ENCODE assay signal across 1 cellular context in genomic region chr6:41724638-41725501, GRCh38.
A peak's percentile ranks its signal among the peaks of the same experiment; 100 is the strongest.
TF ChIP-seq lines count a peak whose summit lies in the region.

No MANE protein-coding gene starts in this region.

TF ChIP-seq in HepG2, 621 proteins besides CTCF, POLR2A, EP300 and RAD21 (continues in another document):
- TF ChIP-seq SMYD3 (CRISPR knock-in tag; IDR thresholded peaks at IDR 0.05) (no peak), ZNF230 (CRISPR knock-in tag; IDR thresholded peaks at IDR 0.05) (peak; percentile 55; the same call in 1 of the 2 replicates), ZNF672 (CRISPR knock-in tag; IDR thresholded peaks at IDR 0.05) (no peak), ATRX (CRISPR knock-in tag; IDR thresholded peaks at IDR 0.05; ENCODE audit: borderline replicate concordance) (no peak), E2F1 (CRISPR knock-in tag; IDR thresholded peaks at IDR 0.05) (no peak), GZF1 (CRISPR knock-in tag; IDR thresholded peaks at IDR 0.05) (no peak), TBX2 (CRISPR knock-in tag; IDR thresholded peaks at IDR 0.05; ENCODE audit: borderline replicate concordance) (no peak), ZNF564 (CRISPR knock-in tag; IDR thresholded peaks at IDR 0.05) (no peak), IKZF1 (IDR thresholded peaks at IDR 0.05) (no peak), FOXA3 (CRISPR knock-in tag; IDR thresholded peaks at IDR 0.05) (no peak), SOX13 (IDR thresholded peaks at IDR 0.05) (no peak), SOX13 (CRISPR knock-in tag; conservative IDR thresholded peaks at IDR 0.05 in 1 of 2, IDR thresholded peaks at IDR 0.05 in 1 of 2) (peak in 1 of 2 experiments; percentile 28; a peak in 1 of 4 replicates), SALL2 (CRISPR knock-in tag; IDR thresholded peaks at IDR 0.05) (0 out of 2 replicates have a peak, but pooled peaks have one; percentile 35), ZNF691 (CRISPR knock-in tag; IDR thresholded peaks at IDR 0.05; ENCODE audit: borderline replicate concordance, low read depth) (no peak), TMF1 (CRISPR knock-in tag; IDR thresholded peaks at IDR 0.05; ENCODE audit: low read depth) (no peak), MAF1 (CRISPR knock-in tag; IDR thresholded peaks at IDR 0.05; ENCODE audit: borderline replicate concordance) (no peak), MAFF (IDR thresholded peaks at IDR 0.05; ENCODE audit: low read depth, low read length) (no peak), PAWR (CRISPR knock-in tag; IDR thresholded peaks at IDR 0.05; ENCODE audit: borderline replicate concordance) (0 out of 2 replicates have a peak, but pooled peaks have one; percentile 63), POGK (CRISPR knock-in tag; conservative IDR thresholded peaks at IDR 0.05) (no peak), ZNF10 (CRISPR knock-in tag; IDR thresholded peaks at IDR 0.05; ENCODE audit: borderline replicate concordance, low read depth) (no peak), ZNF740 (CRISPR knock-in tag; IDR thresholded peaks at IDR 0.05) (no peak), MATR3 (CRISPR knock-in tag; IDR thresholded peaks at IDR 0.05) (no peak), ZNF17 (CRISPR knock-in tag; IDR thresholded peaks at IDR 0.05) (no peak), ZBTB10 (CRISPR knock-in tag; IDR thresholded peaks at IDR 0.05; ENCODE audit: borderline replicate concordance) (peak; percentile 94), HCFC1 (IDR thresholded peaks at IDR 0.05; ENCODE audit: low read depth, low read length) (no peak), ZNF280B (CRISPR knock-in tag; IDR thresholded peaks at IDR 0.05; ENCODE audit: borderline replicate concordance) (peak; percentile 70; the same call in 1 of the 2 replicates), SNAPC2 (CRISPR knock-in tag; IDR thresholded peaks at IDR 0.05) (no peak), PAXIP1 (CRISPR knock-in tag; conservative IDR thresholded peaks at IDR 0.05) (peak; percentile 62), CHD4 (IDR thresholded peaks at IDR 0.05; ENCODE audit: borderline replicate concordance, low read length) (no peak), POLR2G (IDR thresholded peaks at IDR 0.05; ENCODE audit: low read depth, low read length) (no peak), ZNF704 (CRISPR knock-in tag; IDR thresholded peaks at IDR 0.05; ENCODE audit: borderline replicate concordance) (0 out of 2 replicates have a peak, but pooled peaks have one; percentile 23), ZBTB3 (CRISPR knock-in tag; IDR thresholded peaks at IDR 0.05; ENCODE audit: borderline replicate concordance, low read depth) (no peak), ZNF703 (CRISPR knock-in tag; IDR thresholded peaks at IDR 0.05; ENCODE audit: borderline replicate concordance) (no peak), ZNF431 (CRISPR knock-in tag; IDR thresholded peaks at IDR 0.05; ENCODE audit: borderline replicate concordance, low read depth) (no peak), NR2C2 (CRISPR knock-in tag; IDR thresholded peaks at IDR 0.05; ENCODE audit: borderline replicate concordance) (peak; percentile 29; the same call in 1 of the 2 replicates), ZSCAN22 (CRISPR knock-in tag; IDR thresholded peaks at IDR 0.05) (no peak), TARDBP (CRISPR knock-in tag; IDR thresholded peaks at IDR 0.05) (no peak), ZMAT3 (CRISPR knock-in tag; conservative IDR thresholded peaks at IDR 0.05) (no peak), RBM22 (optimal IDR thresholded peaks at IDR 0.05; ENCODE audit: low read length) (peak; percentile 17), ISX (CRISPR knock-in tag; conservative IDR thresholded peaks at IDR 0.05) (no peak), ZNF777 (CRISPR knock-in tag; IDR thresholded peaks at IDR 0.05) (no peak), ZNF354B (CRISPR knock-in tag; IDR thresholded peaks at IDR 0.05) (no peak), ZFP36L2 (CRISPR knock-in tag; IDR thresholded peaks at IDR 0.05) (no peak), ZNF839 (CRISPR knock-in tag; IDR thresholded peaks at IDR 0.05; ENCODE audit: borderline replicate concordance) (no peak), ZBTB34 (CRISPR knock-in tag; IDR thresholded peaks at IDR 0.05) (no peak), HOXA9 (CRISPR knock-in tag; IDR thresholded peaks at IDR 0.05; ENCODE audit: borderline replicate concordance) (no peak), ZNF562 (CRISPR knock-in tag; IDR thresholded peaks at IDR 0.05; ENCODE audit: borderline replicate concordance) (no peak), ZNF841 (CRISPR knock-in tag; IDR thresholded peaks at IDR 0.05; ENCODE audit: borderline replicate concordance) (no peak), SP4 (CRISPR knock-in tag; IDR thresholded peaks at IDR 0.05) (0 out of 2 replicates have a peak, but pooled peaks have one; percentile 18), CBFB (CRISPR knock-in tag; IDR thresholded peaks at IDR 0.05) (no peak), THYN1 (CRISPR knock-in tag; IDR thresholded peaks at IDR 0.05; ENCODE audit: borderline replicate concordance, low read depth) (no peak), ARID2 (CRISPR knock-in tag; IDR thresholded peaks at IDR 0.05; ENCODE audit: borderline replicate concordance) (no peak), ZNF3 (CRISPR knock-in tag; IDR thresholded peaks at IDR 0.05) (no peak), ZBTB7A (CRISPR knock-in tag; IDR thresholded peaks at IDR 0.05) (no peak), DNMT1 (CRISPR knock-in tag; IDR thresholded peaks at IDR 0.05) (no peak), ZNF362 (CRISPR knock-in tag; IDR thresholded peaks at IDR 0.05; ENCODE audit: borderline replicate concordance) (no peak), RELA (CRISPR knock-in tag; IDR thresholded peaks at IDR 0.05) (no peak), GPN1 (CRISPR knock-in tag; IDR thresholded peaks at IDR 0.05; ENCODE audit: borderline replicate concordance) (no peak)
